8 cellular contexts compared by ENCODE assay signal in genomic region chr17:20843799-20844553, GRCh38.
DNase-seq lines count a peak whose midpoint lies in the region; ATAC-seq and TF ChIP-seq lines count a peak whose summit lies in the region.
"Not testable (repeated sequence)": the region's sequence is repeated elsewhere in the genome, so short reads cannot be mapped to it uniquely, and the experiment has no call there.

No MANE protein-coding gene starts in this region.

- H3K27ac Mint-ChIP-seq in activated CD4-positive, alpha-beta T cell treated with anti-CD3 and anti-CD28 coated beads for 36 hours; type B pancreatic cell: not testable (repeated sequence)

- H3K4me3 ChIP-seq in esophagus muscularis mucosa, result peak overlapping the region in 3 of 4 donors; percentile 22 to 45 (median 30)
- H3K4me3 ChIP-seq in mucosa of descending colon, result not testable (repeated sequence)

- peak; percentile 21 for DNase-seq in GM20000 (ENCODE audit: low spot score)
- peak; percentile 14 for DNase-seq in NCI-H526 treated with DMSO at 0.1 percent for 48 hours (lab: John Stamatoyannopoulos, UW)
- peak; percentile 77 for DNase-seq in activated CD4-positive, alpha-beta T cell treated with anti-CD3 and anti-CD28 coated beads for 36 hours
- DNase-seq in activated naive CD4-positive, alpha-beta T cell treated with anti-CD3 and anti-CD28 coated beads, Interleukin-2, amount 50 U/mL, for 16 hours, result peak; percentile 41
- DNase-seq in esophagus muscularis mucosa (ENCODE audit: extremely low spot score); type B pancreatic cell (ENCODE audit: extremely low spot score, unreplicated experiment): not testable (repeated sequence)
- peak in 2 of 3 donors; percentile 51 to 68 for DNase-seq in mucosa of descending colon
- DNase-seq in stimulated activated CD4-positive, alpha-beta T cell treated with anti-CD3 and anti-CD28 coated beads, Interleukin-1b, Interleukin-23, amount 100 ng/mL, for 48 hours, result peak; percentile 33

- not testable (repeated sequence) for TF ChIP-seq POLR2A in esophagus muscularis mucosa (IDR thresholded peaks at IDR 0.05; ENCODE audit: low read depth)

- H3K36me3 Mint-ChIP-seq in activated CD4-positive, alpha-beta T cell treated with anti-CD3 and anti-CD28 coated beads for 36 hours (ENCODE audit: low read depth); type B pancreatic cell: not testable (repeated sequence)

- H3K27me3 ChIP-seq in esophagus muscularis mucosa, result peaks cover 0 to 44% (median 21%) of the 10 kb centered on the region in 4 donors

- not testable (repeated sequence) for TF ChIP-seq EP300 in esophagus muscularis mucosa (IDR thresholded peaks at IDR 0.05)

- not testable (repeated sequence) for H3K4me1 Mint-ChIP-seq in activated CD4-positive, alpha-beta T cell treated with anti-CD3 and anti-CD28 coated beads for 36 hours; type B pancreatic cell (ENCODE audit: unreplicated experiment)

- peaks cover 0 to 25% (median 9%) of the 10 kb centered on the region in 4 donors for H3K4me1 ChIP-seq in esophagus muscularis mucosa
- H3K4me1 ChIP-seq in mucosa of descending colon (ENCODE audit: low read depth), result not testable (repeated sequence)

- H3K27me3 Mint-ChIP-seq in activated CD4-positive, alpha-beta T cell treated with anti-CD3 and anti-CD28 coated beads for 36 hours, result peaks cover 22% of the 10 kb centered on the region
- H3K27me3 Mint-ChIP-seq in type B pancreatic cell, result peaks cover 11% of the 10 kb centered on the region

- POLR2A ChIA-PET in activated CD4-positive, alpha-beta T cell treated with anti-CD3 and anti-CD28 coated beads for 36 hours (lab: Charles Lee), result not testable (repeated sequence)

- intact Hi-C loops in activated CD4-positive, alpha-beta T cell treated with anti-CD3 and anti-CD28 coated beads for 36 hours (cut with DNase I, micrococcal nuclease), result loop anchor here in 1 of 2 experiments (10.0 kb wide), 1 partner anchor 619 kb away; no protein-coding TSS in a partner anchor
- intact Hi-C loops in esophagus muscularis mucosa (cut with DNase I); mucosa of descending colon (cut with DNase I, micrococcal nuclease): not testable (repeated sequence)

- not testable (repeated sequence) for H3K27ac ChIP-seq in esophagus muscularis mucosa (replicated peaks in 1 of 4)

- H3K4me3 Mint-ChIP-seq in activated CD4-positive, alpha-beta T cell treated with anti-CD3 and anti-CD28 coated beads for 36 hours, result peak overlapping the region; percentile 57
- peak overlapping the region; percentile 78 for H3K4me3 Mint-ChIP-seq in type B pancreatic cell

- peak; percentile 98 for ATAC-seq in activated CD4-positive, alpha-beta T cell treated with anti-CD3 and anti-CD28 coated beads for 36 hours
- peak; percentile 86 for ATAC-seq in mucosa of descending colon

- not testable (repeated sequence) for H3K36me3 ChIP-seq in esophagus muscularis mucosa; mucosa of descending colon (ENCODE audit: low read depth)

- CTCF ChIA-PET in activated CD4-positive, alpha-beta T cell treated with anti-CD3 and anti-CD28 coated beads for 36 hours (lab: Charles Lee), result interaction anchor here (0.7 kb wide), 1 partner anchor 11 kb away, joined by 3 read pairs; no protein-coding TSS in a partner anchor

- not testable (repeated sequence) for H3K9me3 ChIP-seq in esophagus muscularis mucosa, mucosa of descending colon

- not testable (repeated sequence) for TF ChIP-seq CTCF in GM20000 (IDR thresholded peaks at IDR 0.05; ENCODE audit: extremely low read depth, missing control alignments); esophagus muscularis mucosa (IDR thresholded peaks at IDR 0.05); mucosa of descending colon (IDR thresholded peaks at IDR 0.05)
- TF ChIP-seq CTCF in type B pancreatic cell (conservative IDR thresholded peaks at IDR 0.05), result peak; percentile 27

- WGBS in esophagus muscularis mucosa, result 3% methylated on average over 9 of the region's 74 CpGs

- not testable (repeated sequence) for H3K9me3 Mint-ChIP-seq in activated CD4-positive, alpha-beta T cell treated with anti-CD3 and anti-CD28 coated beads for 36 hours (ENCODE audit: low read depth); type B pancreatic cell
